In genomic region chr11:119029340-119030028, GRCh38 we compare ENCODE assay signal across 8 cellular contexts. TPM values are rescaled to one million over a fixed set of nuclear protein-coding genes. Genes with fewer than 3 reads are reported as not detected.
DNase-seq lines count a peak whose midpoint lies in the region; ATAC-seq and TF ChIP-seq lines count a peak whose summit lies in the region.

No MANE protein-coding gene starts in this region.

- peaks cover 12% of the 10 kb centered on the region for H3K36me3 ChIP-seq in suprapubic skin
- H3K36me3 ChIP-seq in thyroid gland = peaks cover 0 to 7% of the 10 kb centered on the region in 2 donors

- peak overlapping the region; percentile 88 for H3K4me3 ChIP-seq in coronary artery
- H3K4me3 ChIP-seq in suprapubic skin = peak overlapping the region; percentile 88
- H3K4me3 ChIP-seq in thyroid gland (replicated peaks in 1 of 3) = peak overlapping the region in 1 of 3 donors; percentile 73

- ATAC-seq in SK-N-SH treated with all-trans-retinoic acid at 6 μM for 48 hours = peak; percentile 1; the same call in 1 of the 3 replicates

- TF ChIP-seq POLR2A in suprapubic skin (IDR thresholded peaks at IDR 0.05) (no peak), thyroid gland (IDR thresholded peaks at IDR 0.05) (no peak)

- H3K27me3 ChIP-seq in suprapubic skin (no peaks in the 10 kb centered on the region), thyroid gland (no peaks in the 10 kb centered on the region)

- intact Hi-C loops in thyroid gland (cut with DNase I) = no loop called here

- DNase-seq in GF-D8 (lab: John Stamatoyannopoulos, UW) (peak; percentile 56), HFFc6 (no peak), coronary artery (ENCODE audit: low spot score) (no peak), mucosa of gallbladder (ENCODE audit: low spot score) (peak; percentile 87), suprapubic skin (ENCODE audit: low spot score in 2 of 2) (no peak), DMS153 (lab: John Stamatoyannopoulos, UW) (no peak), thyroid gland (no peak)

- TF ChIP-seq EP300 in suprapubic skin (IDR thresholded peaks at IDR 0.05) = no peak

- WGBS in suprapubic skin = 40% methylated on average over 8 of the region's 10 CpGs
- WGBS in thyroid gland, 2 donors = 56 to 69% methylated on average over 8 to 10 of the region's 10 CpGs

- peaks cover 26% of the 10 kb centered on the region for H3K4me1 ChIP-seq in suprapubic skin
- peaks cover 6 to 18% of the 10 kb centered on the region in 2 donors for H3K4me1 ChIP-seq in thyroid gland

- peak overlapping the region; percentile 77 for H3K4me3 Mint-ChIP-seq in HFFc6

- peak overlapping the region in 1 of 2 donors; percentile 85 for H3K27ac ChIP-seq in coronary artery
- peak overlapping the region; percentile 92 for H3K27ac ChIP-seq in suprapubic skin
- no peak overlapping the region for H3K27ac ChIP-seq in thyroid gland

- H3K27me3 Mint-ChIP-seq in HFFc6 (ENCODE audit: insufficient read depth) = peaks cover 1% of the 10 kb centered on the region; the same call in 1 of the 2 replicates

- H3K9me3 Mint-ChIP-seq in HFFc6 = no peaks in the 10 kb centered on the region

- no peak for TF ChIP-seq CTCF in HFFc6 (IDR thresholded peaks at IDR 0.05)
- TF ChIP-seq CTCF in coronary artery (IDR thresholded peaks at IDR 0.05) = no peak
- no peak for TF ChIP-seq CTCF in suprapubic skin (IDR thresholded peaks at IDR 0.05)
- no peak for TF ChIP-seq CTCF in thyroid gland (IDR thresholded peaks at IDR 0.05)

- H3K4me1 Mint-ChIP-seq in HFFc6 (ENCODE audit: low read depth) = peaks cover 11% of the 10 kb centered on the region

- H3K9me3 ChIP-seq in suprapubic skin (no peaks in the 10 kb centered on the region), thyroid gland (no peaks in the 10 kb centered on the region)

- H3K36me3 Mint-ChIP-seq in HFFc6 (ENCODE audit: low read depth) = 0 out of 2 replicates have a peak, but pooled peaks cover 4% of the 10 kb centered on the region

- H3K27ac Mint-ChIP-seq in HFFc6 = peak overlapping the region; percentile 52; the same call in 1 of the 2 replicates

TF ChIP-seq in SK-N-SH treated with all-trans-retinoic acid at 6 μM for 48 hours, 23 proteins besides CTCF, POLR2A, EP300 and RAD21:
- TF ChIP-seq CSRNP3 (CRISPR knock-in tag; IDR thresholded peaks at IDR 0.05) = no peak
- TF ChIP-seq, protein P1, sequence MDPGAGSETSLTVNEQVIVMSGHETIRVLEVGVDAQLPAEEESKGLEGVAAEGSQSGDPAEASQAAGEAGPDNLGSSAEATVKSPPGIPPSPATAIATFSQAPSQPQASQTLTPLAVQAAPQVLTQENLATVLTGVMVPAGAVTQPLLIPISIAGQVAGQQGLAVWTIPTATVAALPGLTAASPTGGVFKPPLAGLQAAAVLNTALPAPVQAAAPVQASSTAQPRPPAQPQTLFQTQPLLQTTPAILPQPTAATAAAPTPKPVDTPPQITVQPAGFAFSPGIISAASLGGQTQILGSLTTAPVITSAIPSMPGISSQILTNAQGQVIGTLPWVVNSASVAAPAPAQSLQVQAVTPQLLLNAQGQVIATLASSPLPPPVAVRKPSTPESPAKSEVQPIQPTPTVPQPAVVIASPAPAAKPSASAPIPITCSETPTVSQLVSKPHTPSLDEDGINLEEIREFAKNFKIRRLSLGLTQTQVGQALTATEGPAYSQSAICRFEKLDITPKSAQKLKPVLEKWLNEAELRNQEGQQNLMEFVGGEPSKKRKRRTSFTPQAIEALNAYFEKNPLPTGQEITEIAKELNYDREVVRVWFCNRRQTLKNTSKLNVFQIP (CRISPR knock-in tag; IDR thresholded peaks at IDR 0.05; ENCODE audit: borderline replicate concordance, low read depth) = no peak
- TF ChIP-seq, protein P2, sequence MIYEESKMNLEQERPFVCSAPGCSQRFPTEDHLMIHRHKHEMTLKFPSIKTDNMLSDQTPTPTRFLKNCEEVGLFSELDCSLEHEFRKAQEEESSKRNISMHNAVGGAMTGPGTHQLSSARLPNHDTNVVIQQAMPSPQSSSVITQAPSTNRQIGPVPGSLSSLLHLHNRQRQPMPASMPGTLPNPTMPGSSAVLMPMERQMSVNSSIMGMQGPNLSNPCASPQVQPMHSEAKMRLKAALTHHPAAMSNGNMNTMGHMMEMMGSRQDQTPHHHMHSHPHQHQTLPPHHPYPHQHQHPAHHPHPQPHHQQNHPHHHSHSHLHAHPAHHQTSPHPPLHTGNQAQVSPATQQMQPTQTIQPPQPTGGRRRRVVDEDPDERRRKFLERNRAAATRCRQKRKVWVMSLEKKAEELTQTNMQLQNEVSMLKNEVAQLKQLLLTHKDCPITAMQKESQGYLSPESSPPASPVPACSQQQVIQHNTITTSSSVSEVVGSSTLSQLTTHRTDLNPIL (CRISPR knock-in tag; IDR thresholded peaks at IDR 0.05; ENCODE audit: low read depth) = no peak
- TF ChIP-seq PPARA (CRISPR knock-in tag; IDR thresholded peaks at IDR 0.05; ENCODE audit: borderline replicate concordance) = no peak
- no peak for TF ChIP-seq ISL1 (CRISPR knock-in tag; IDR thresholded peaks at IDR 0.05)
- TF ChIP-seq ZNF8 (CRISPR knock-in tag; IDR thresholded peaks at IDR 0.05) = no peak
- TF ChIP-seq TOX (CRISPR knock-in tag; IDR thresholded peaks at IDR 0.05; ENCODE audit: borderline replicate concordance) = no peak

RNA-seq across cellular contexts. Expression of gene SLC37A4, which starts 1.2 kb away (rescaled TPM):
- 10 to 100 TPM in 3 of 6 experiments, 1 to 10 TPM in 3; 7.1 to 12.0 (median 10.3) TPM for total RNA-seq in HFFc6 (2021; fragmentation: NEBNext Ultra II Directional; extraction: Animal tissue kit (Norgen Biotek cat#: 25700))
- total RNA-seq in mucosa of gallbladder (64.3 TPM), suprapubic skin (10 to 100 TPM; 17.8 to 24.5 (median 20.5) TPM), thyroid gland (10 to 100 TPM; 12.4 to 30.2 (median 16.5) TPM)

RNA-seq across cellular contexts. Expression of gene TRAPPC4, which starts 10.9 kb away (rescaled TPM):
- 10 to 100 TPM; 71.7 to 92.6 (median 81.4) TPM for total RNA-seq in HFFc6 (2021; fragmentation: NEBNext Ultra II Directional; extraction: Animal tissue kit (Norgen Biotek cat#: 25700))
- total RNA-seq in mucosa of gallbladder = 82.6 TPM
- 10 to 100 TPM; 56.9 to 75.0 (median 63.9) TPM for total RNA-seq in suprapubic skin
- 10 to 100 TPM; 42.1 to 70.0 (median 53.2) TPM for total RNA-seq in thyroid gland

RNA-seq across cellular contexts. Expression of gene RPS25, which starts 11.3 kb away (rescaled TPM):
- 100 to 1,000 TPM; 699 to 981 (median 857) TPM for total RNA-seq in HFFc6 (2021; fragmentation: NEBNext Ultra II Directional; extraction: Animal tissue kit (Norgen Biotek cat#: 25700))
- total RNA-seq in mucosa of gallbladder (662 TPM), suprapubic skin (1,000 to 10,000 TPM; 1,926 to 3,368 (median 2,381) TPM), thyroid gland (1,000 to 10,000 TPM in 3 of 4 donors, 100 to 1,000 TPM in 1; 852 to 1,992 (median 1,622) TPM)

RNA-seq across cellular contexts. Expression of gene HYOU1, which starts 27.5 kb away (rescaled TPM):
- 100 to 1,000 TPM; 141 to 180 (median 163) TPM for total RNA-seq in HFFc6 (2021; fragmentation: NEBNext Ultra II Directional; extraction: Animal tissue kit (Norgen Biotek cat#: 25700))
- total RNA-seq in mucosa of gallbladder (201 TPM), suprapubic skin (10 to 100 TPM; 26.2 to 50.7 (median 46.2) TPM), thyroid gland (100 to 1,000 TPM; 145 to 369 (median 320) TPM)

RNA-seq across cellular contexts. Expression of gene CENATAC, which starts 31.5 kb away (rescaled TPM):
- total RNA-seq in HFFc6 (2021; fragmentation: NEBNext Ultra II Directional; extraction: Animal tissue kit (Norgen Biotek cat#: 25700)) = 10 to 100 TPM; 15.5 to 19.1 (median 17.0) TPM
- 23.2 TPM for total RNA-seq in mucosa of gallbladder
- total RNA-seq in suprapubic skin = 100 to 1,000 TPM in 1 of 4 donors, 10 to 100 TPM in 3; 26.0 to 136 (median 49.8) TPM
- 100 to 1,000 TPM in 1 of 4 donors, 10 to 100 TPM in 3; 45.2 to 128 (median 56.4) TPM for total RNA-seq in thyroid gland

Comparison
In these comparisons a context has a peak if more than half of its experiments do, and no peak if none do; other contexts are left out.
1. DNase-seq: peak in GF-D8 (single experiment) and mucosa of gallbladder (single experiment); none in HFFc6 (single experiment), coronary artery (single experiment), suprapubic skin (0 of 2), DMS153 (single experiment) and thyroid gland (0 of 2).